Comparison of ENCODE assay signal across 24 cellular contexts in genomic region chr9:99093492-99093791, GRCh38. TPM values are rescaled to one million over a fixed set of nuclear protein-coding genes. Genes with fewer than 3 reads are reported as not detected.
DNase-seq lines count a peak whose midpoint lies in the region; ATAC-seq, FAIRE-seq and TF ChIP-seq lines count a peak whose summit lies in the region.
"Had no signal": no experiment of that assay in that cellular context is flagged by ENCODE, and none has a peak within 500 bp of the region (broad histone marks: within the 10 kb centered on the region; RNA-seq: fewer than 3 reads in every experiment).

No MANE protein-coding gene starts in this region.

- TF ChIP-seq CTCF in activated CD8-positive, alpha-beta T cell treated with anti-CD3 and anti-CD28 coated beads for 36 hours (IDR thresholded peaks at IDR 0.05): no peak
- TF ChIP-seq CTCF in lower lobe of right lung (IDR thresholded peaks at IDR 0.05): no peak

- H3K36me3 Mint-ChIP-seq in activated CD4-positive, alpha-beta T cell treated with anti-CD3 and anti-CD28 coated beads for 36 hours (ENCODE audit: low read depth): no peaks in the 10 kb centered on the region
- no peaks in the 10 kb centered on the region for H3K36me3 Mint-ChIP-seq in CD4-positive, CD25-positive, alpha-beta regulatory T cell
- H3K36me3 Mint-ChIP-seq in activated CD8-positive, alpha-beta T cell treated with anti-CD3 and anti-CD28 coated beads for 36 hours (ENCODE audit: low read depth): no peaks in the 10 kb centered on the region
- H3K36me3 Mint-ChIP-seq in dendritic cell treated with granulocyte-macrophage colony-stimulating factor and Interleukin-4, amounts not matched to agents 40 ng/mL and 50 ng/mL, for 4 days (ENCODE audit: low read depth): no peaks in the 10 kb centered on the region
- H3K36me3 Mint-ChIP-seq: CD8-positive, alpha-beta T cell had no signal

- FAIRE-seq in GM19239 (lab: Jason Lieb, UNC): no peak
- FAIRE-seq: A204.1, urothelium cell line had no signal

- peaks cover 20% of the 10 kb centered on the region for H3K4me1 ChIP-seq in CD4-positive, CD25-positive, alpha-beta regulatory T cell (ENCODE audit: control insufficient read depth, insufficient read depth, low read length, poor library complexity, severe bottlenecking)
- H3K4me1 ChIP-seq in lower lobe of right lung: peaks cover 5% of the 10 kb centered on the region
- H3K4me1 ChIP-seq: body of pancreas, prostate gland, testis had no signal

- no peaks in the 10 kb centered on the region for H3K27me3 ChIP-seq in CD4-positive, CD25-positive, alpha-beta regulatory T cell (ENCODE audit: control insufficient read depth, insufficient read depth, low read length)
- H3K27me3 ChIP-seq in lower lobe of right lung (ENCODE audit: low read depth): no peaks in the 10 kb centered on the region
- H3K27me3 ChIP-seq: body of pancreas, testis had no signal

- no peaks in the 10 kb centered on the region for H3K36me3 ChIP-seq in CD4-positive, CD25-positive, alpha-beta regulatory T cell (ENCODE audit: control insufficient read depth, insufficient read depth, low read length)
- H3K36me3 ChIP-seq in lower lobe of right lung: no peaks in the 10 kb centered on the region
- H3K36me3 ChIP-seq: prostate gland, WERI-Rb-1 had no signal

- H3K27ac ChIP-seq in CD4-positive, CD25-positive, alpha-beta regulatory T cell (ENCODE audit: insufficient read depth, low read length, poor library complexity, severe bottlenecking): no peak overlapping the region
- no peak overlapping the region for H3K27ac ChIP-seq in lower lobe of right lung
- H3K27ac ChIP-seq: body of pancreas, GM23248, prostate gland, testis, WERI-Rb-1 had no signal

- H3K4me1 Mint-ChIP-seq in activated CD4-positive, alpha-beta T cell treated with anti-CD3 and anti-CD28 coated beads for 36 hours: peaks cover 27% of the 10 kb centered on the region
- peaks cover 10 to 49% (median 35%) of the 10 kb centered on the region in 4 donors for H3K4me1 Mint-ChIP-seq in CD4-positive, CD25-positive, alpha-beta regulatory T cell
- H3K4me1 Mint-ChIP-seq in activated CD8-positive, alpha-beta T cell treated with anti-CD3 and anti-CD28 coated beads for 36 hours (ENCODE audit: low read depth): peaks cover 31% of the 10 kb centered on the region
- peaks cover 58% of the 10 kb centered on the region for H3K4me1 Mint-ChIP-seq in dendritic cell treated with granulocyte-macrophage colony-stimulating factor and Interleukin-4, amounts not matched to agents 40 ng/mL and 50 ng/mL, for 4 days (ENCODE audit: low read depth)

- CTCF ChIA-PET in activated CD4-positive, alpha-beta T cell treated with anti-CD3 and anti-CD28 coated beads for 36 hours (lab: Charles Lee): interaction anchor here (0.6 to 1.4 kb wide), 4 partner anchors 10 to 80 kb away, joined by 3 to 6 read pairs (median 3); no protein-coding TSS in a partner anchor
- CTCF ChIA-PET in activated CD8-positive, alpha-beta T cell treated with anti-CD3 and anti-CD28 coated beads for 36 hours (lab: Charles Lee): interaction anchor here (1.4 to 3.0 kb wide), 6 partner anchors 11 to 48 kb away, joined by 3 to 9 read pairs (median 6); no protein-coding TSS in a partner anchor

- intact Hi-C loops in activated CD4-positive, alpha-beta T cell treated with anti-CD3 and anti-CD28 coated beads for 36 hours (cut with DNase I, micrococcal nuclease): no loop called here
- intact Hi-C loops in activated CD8-positive, alpha-beta T cell treated with anti-CD3 and anti-CD28 coated beads for 36 hours (cut with micrococcal nuclease): no loop called here
- intact Hi-C loops in dendritic cell treated with granulocyte-macrophage colony-stimulating factor and Interleukin-4, amounts not matched to agents 40 ng/mL and 50 ng/mL, for 4 days (cut with micrococcal nuclease): no loop called here
- intact Hi-C loops in lower lobe of right lung (cut with DNase I): no loop called here

- POLR2A ChIA-PET in activated CD4-positive, alpha-beta T cell treated with anti-CD3 and anti-CD28 coated beads for 36 hours (lab: Charles Lee): no interaction called here
- POLR2A ChIA-PET in activated CD8-positive, alpha-beta T cell treated with anti-CD3 and anti-CD28 coated beads for 36 hours (lab: Charles Lee): interaction anchor here (0.8 to 3.6 kb wide), 6 partner anchors 8 to 38 kb away, joined by 3 to 20 read pairs (median 5); partner anchors contain the start of gene TGFBR1

- no peaks in the 10 kb centered on the region for H3K27me3 Mint-ChIP-seq in activated CD4-positive, alpha-beta T cell treated with anti-CD3 and anti-CD28 coated beads for 36 hours
- H3K27me3 Mint-ChIP-seq in CD4-positive, CD25-positive, alpha-beta regulatory T cell: peaks cover 6% of the 10 kb centered on the region
- no peaks in the 10 kb centered on the region for H3K27me3 Mint-ChIP-seq in activated CD8-positive, alpha-beta T cell treated with anti-CD3 and anti-CD28 coated beads for 36 hours
- peaks cover 9% of the 10 kb centered on the region for H3K27me3 Mint-ChIP-seq in dendritic cell treated with granulocyte-macrophage colony-stimulating factor and Interleukin-4, amounts not matched to agents 40 ng/mL and 50 ng/mL, for 4 days

- no peak overlapping the region for H3K4me3 Mint-ChIP-seq in activated CD4-positive, alpha-beta T cell treated with anti-CD3 and anti-CD28 coated beads for 36 hours
- peak overlapping the region in 2 of 4 donors; percentile 50 to 73 for H3K4me3 Mint-ChIP-seq in CD4-positive, CD25-positive, alpha-beta regulatory T cell
- H3K4me3 Mint-ChIP-seq in activated CD8-positive, alpha-beta T cell treated with anti-CD3 and anti-CD28 coated beads for 36 hours: peak overlapping the region; percentile 45
- no peak overlapping the region for H3K4me3 Mint-ChIP-seq in dendritic cell treated with granulocyte-macrophage colony-stimulating factor and Interleukin-4, amounts not matched to agents 40 ng/mL and 50 ng/mL, for 4 days

- no peak overlapping the region for H3K4me3 ChIP-seq in CD4-positive, CD25-positive, alpha-beta regulatory T cell (ENCODE audit: low read depth, low read length)
- H3K4me3 ChIP-seq in lower lobe of right lung: no peak overlapping the region
- H3K4me3 ChIP-seq: body of pancreas, GM23248, prostate gland, testis had no signal

- H3K27ac Mint-ChIP-seq in activated CD4-positive, alpha-beta T cell treated with anti-CD3 and anti-CD28 coated beads for 36 hours: peak overlapping the region; percentile 76
- H3K27ac Mint-ChIP-seq in CD4-positive, CD25-positive, alpha-beta regulatory T cell: peak overlapping the region; percentile 15 to 98 (median 89)
- peak overlapping the region; percentile 95 for H3K27ac Mint-ChIP-seq in activated CD8-positive, alpha-beta T cell treated with anti-CD3 and anti-CD28 coated beads for 36 hours
- H3K27ac Mint-ChIP-seq in dendritic cell treated with granulocyte-macrophage colony-stimulating factor and Interleukin-4, amounts not matched to agents 40 ng/mL and 50 ng/mL, for 4 days: peak overlapping the region; percentile 86
- H3K27ac Mint-ChIP-seq: CD8-positive, alpha-beta T cell had no signal

- H3K9me3 ChIP-seq in CD4-positive, CD25-positive, alpha-beta regulatory T cell (ENCODE audit: control insufficient read depth in 2 of 2, low read length in 2 of 2): peaks cover 0 to 5% of the 10 kb centered on the region in 2 experiments
- no peaks in the 10 kb centered on the region for H3K9me3 ChIP-seq in lower lobe of right lung
- H3K9me3 ChIP-seq: body of pancreas, prostate gland, testis had no signal

- DNase-seq in activated CD4-positive, alpha-beta T cell treated with anti-CD3 and anti-CD28 coated beads for 36 hours: peak; percentile 51
- no peak for DNase-seq in activated CD4-positive, alpha-beta T cell treated with anti-CD3 and anti-CD28 coated beads for 1 hour
- DNase-seq in CD4-positive, CD25-positive, alpha-beta regulatory T cell: peak in 1 of 3 donors; percentile 95
- peak; percentile 88 for DNase-seq in activated CD8-positive, alpha-beta T cell treated with anti-CD3 and anti-CD28 coated beads for 36 hours
- DNase-seq in lower lobe of right lung: no peak
- no peak for DNase-seq in GM19239 (ENCODE audit: insufficient read length, low spot score)
- DNase-seq in KG1 (lab: John Stamatoyannopoulos, UW): no peak
- DNase-seq: AML-193; body of pancreas; DMS 273 treated with DMSO at 0.1 percent for 48 hours; effector CD4-positive, alpha-beta T cell; foreskin fibroblast; GM23248; left cardiac atrium; NCI-H1105; NCI-H1930; NCI-H526 treated with DMSO at 0.1 percent for 48 hours; testis; WERI-Rb-1 had no signal

- ATAC-seq in activated CD4-positive, alpha-beta T cell treated with anti-CD3 and anti-CD28 coated beads for 36 hours: peak; percentile 82
- ATAC-seq in CD4-positive, CD25-positive, alpha-beta regulatory T cell (ENCODE audit: low read depth in 2 of 2): peak; percentile 29 to 61
- peak; percentile 85 for ATAC-seq in activated CD8-positive, alpha-beta T cell treated with anti-CD3 and anti-CD28 coated beads for 36 hours
- no peak for ATAC-seq in lower lobe of right lung
- ATAC-seq: body of pancreas had no signal

- no peaks in the 10 kb centered on the region for H3K9me3 Mint-ChIP-seq in activated CD4-positive, alpha-beta T cell treated with anti-CD3 and anti-CD28 coated beads for 36 hours (ENCODE audit: low read depth)
- H3K9me3 Mint-ChIP-seq in CD4-positive, CD25-positive, alpha-beta regulatory T cell: no peaks in the 10 kb centered on the region
- peaks cover 2% of the 10 kb centered on the region for H3K9me3 Mint-ChIP-seq in activated CD8-positive, alpha-beta T cell treated with anti-CD3 and anti-CD28 coated beads for 36 hours
- H3K9me3 Mint-ChIP-seq in dendritic cell treated with granulocyte-macrophage colony-stimulating factor and Interleukin-4, amounts not matched to agents 40 ng/mL and 50 ng/mL, for 4 days: no peaks in the 10 kb centered on the region
- H3K9me3 Mint-ChIP-seq: CD8-positive, alpha-beta T cell had no signal

RNA-seq across cellular contexts. Expression of gene TGFBR1, which starts 11.5 kb away (rescaled TPM):
- total RNA-seq in activated CD4-positive, alpha-beta T cell treated with anti-CD3 and anti-CD28 coated beads for 36 hours: 10 to 100 TPM; 18.6 to 19.3 TPM
- total RNA-seq in CD4-positive, CD25-positive, alpha-beta regulatory T cell: 24.9 TPM
- polyA plus RNA-seq in CD4-positive, CD25-positive, alpha-beta regulatory T cell: 10 to 100 TPM; 18.0 to 27.0 (median 18.9) TPM
- total RNA-seq in activated CD8-positive, alpha-beta T cell treated with anti-CD3 and anti-CD28 coated beads for 36 hours: 10 to 100 TPM; 34.3 to 36.5 TPM
- total RNA-seq in lower lobe of right lung: 78.8 TPM

Comparison
In these comparisons a context has a peak if more than half of its experiments do, and no peak if none do; other contexts are left out.
1. DNase-seq: peak in activated CD4-positive, alpha-beta T cell treated with anti-CD3 and anti-CD28 coated beads for 36 hours (single experiment) and activated CD8-positive, alpha-beta T cell treated with anti-CD3 and anti-CD28 coated beads for 36 hours (single experiment); none in activated CD4-positive, alpha-beta T cell treated with anti-CD3 and anti-CD28 coated beads for 1 hour (single experiment), lower lobe of right lung (single experiment), GM19239 (single experiment) and KG1 (single experiment).
2. ATAC-seq: peak in activated CD4-positive, alpha-beta T cell treated with anti-CD3 and anti-CD28 coated beads for 36 hours (single experiment), CD4-positive, CD25-positive, alpha-beta regulatory T cell (2 of 2) and activated CD8-positive, alpha-beta T cell treated with anti-CD3 and anti-CD28 coated beads for 36 hours (single experiment); none in lower lobe of right lung (0 of 2).
3. Peak in every context shown above with its lines, with median percentiles within 50 percentile points of each other: H3K27ac Mint-ChIP-seq.